ENCODE assay signal across 26 cellular contexts in genomic region chr22:20779014-20779812, GRCh38. TPM values are rescaled to one million over a fixed set of nuclear protein-coding genes. Genes with fewer than 3 reads are reported as not detected.
DNase-seq lines count a peak whose midpoint lies in the region; TF ChIP-seq lines count a peak whose summit lies in the region.
"Had no signal": no experiment of that assay in that cellular context is flagged by ENCODE, and none has a peak within 500 bp of the region (broad histone marks: within the 10 kb centered on the region; RNA-seq: fewer than 3 reads in every experiment).

No MANE protein-coding gene starts in this region.

- H3K27ac ChIP-seq in BLaER1 treated with 17β-estradiol and CSF1 and Interleukin-3, amounts not matched to agents 10 nM and 100 nM = 0 out of 22 replicates have a peak overlapping the region, but pooled peaks of 1 of the 11 experiments have one; percentile 75
- H3K27ac ChIP-seq in HEK293 (ENCODE audit: extremely low read depth, low read depth, low read length) (no peak overlapping the region), caudate nucleus (ENCODE audit: low read depth, low read length) (peak overlapping the region; percentile 71), osteoblast (ENCODE audit: low read depth, low read length) (no peak overlapping the region)
- H3K27ac ChIP-seq: ovary had no signal

- no peaks in the 10 kb centered on the region for H3K27me3 ChIP-seq in BLaER1 treated with 17β-estradiol and CSF1 and Interleukin-3, amounts not matched to agents 10 nM and 100 nM
- H3K27me3 ChIP-seq in osteoblast (ENCODE audit: insufficient read depth, low read length) = no peaks in the 10 kb centered on the region
- H3K27me3 ChIP-seq: gastroesophageal sphincter, ovary, transverse colon had no signal

- H3K4me1 ChIP-seq in BLaER1 treated with 17β-estradiol and CSF1 and Interleukin-3, amounts not matched to agents 10 nM and 100 nM = peaks cover 54 to 76% (median 68%) of the 10 kb centered on the region in 10 experiments
- H3K4me1 ChIP-seq in HEK293 (ENCODE audit: control insufficient read depth, insufficient read depth, low read length) (no peaks in the 10 kb centered on the region), osteoblast (ENCODE audit: insufficient read depth, low read length) (peaks cover 53% of the 10 kb centered on the region)
- H3K4me1 ChIP-seq: gastroesophageal sphincter had no signal

- peaks cover 16 to 75% (median 41%) of the 10 kb centered on the region in 11 experiments; a peak in 20 of 22 replicates for H3K36me3 ChIP-seq in BLaER1 treated with 17β-estradiol and CSF1 and Interleukin-3, amounts not matched to agents 10 nM and 100 nM
- H3K36me3 ChIP-seq in HEK293 (ENCODE audit: control insufficient read depth in 2 of 2, insufficient read depth in 1 of 2, low read length in 2 of 2) (peaks cover 0 to 33% of the 10 kb centered on the region in 2 experiments; a peak in 1 of 3 replicates), osteoblast (ENCODE audit: insufficient read depth, low read length) (peaks cover 8% of the 10 kb centered on the region)
- H3K36me3 ChIP-seq: ovary had no signal

- H3K79me2 ChIP-seq in osteoblast (ENCODE audit: insufficient read depth, low read length) = no peaks in the 10 kb centered on the region

- H3K4me3 ChIP-seq in BLaER1 treated with 17β-estradiol and CSF1 and Interleukin-3, amounts not matched to agents 10 nM and 100 nM = no peak overlapping the region
- H3K4me3 ChIP-seq in HEK293 (ENCODE audit: low read depth, low read length) (no peak overlapping the region), osteoblast (ENCODE audit: insufficient read depth, low read length) (no peak overlapping the region)
- H3K4me3 ChIP-seq: gastroesophageal sphincter, ovary, transverse colon had no signal

- peak in 10 of 61 donors; percentile 6 to 50 (median 30) for DNase-seq in caudate nucleus (lab: John Stamatoyannopoulos, UW)
- no peak for DNase-seq in osteoblast (ENCODE audit: insufficient read length, low spot score, missing footprints)
- DNase-seq in Kasumi-1 (lab: John Stamatoyannopoulos, UW) = no peak
- no peak for DNase-seq in COLO668 (lab: John Stamatoyannopoulos, UW; ENCODE audit: unreplicated experiment)
- DNase-seq in SIG-M5 (lab: John Stamatoyannopoulos, UW) = no peak
- no peak for DNase-seq in ecto neural progenitor cell (ENCODE audit: low spot score)
- DNase-seq: activated CD4-positive, alpha-beta T cell treated with anti-CD3 and anti-CD28 coated beads, Interleukin-2, amount 50 U/mL, for 1 hour; activated naive CD4-positive, alpha-beta T cell; activated T-cell treated with anti-CD3 and anti-CD28 coated beads for 4 hours; AML-193; amygdala; effector CD4-positive, alpha-beta T cell; kidney glomerular epithelial cell; NCI-H1417; NCI-H2171; NCI-H69; ovary; Right ventricle myocardium superior; stimulated activated naive B cell treated with anti-CD40 and anti-IgM and Interleukin-4, amounts not matched to agents 10 μg/mL and 1 μg/mL and 100 μg/mL, for 72 hours; transverse colon had no signal

- no peak for TF ChIP-seq CTCF in HEK293 (tag by site-specific recombination; IDR thresholded peaks at IDR 0.05)
- no peak for TF ChIP-seq CTCF in osteoblast (IDR thresholded peaks at IDR 0.05; ENCODE audit: extremely low read depth, low read depth, low read length)

- H3K9me3 ChIP-seq in BLaER1 treated with 17β-estradiol and CSF1 and Interleukin-3, amounts not matched to agents 10 nM and 100 nM (replicated peaks in 1 of 11) = no peaks in the 10 kb centered on the region
- H3K9me3 ChIP-seq in HEK293 (ENCODE audit: control insufficient read depth, insufficient read depth, low read depth, low read length) (no peaks in the 10 kb centered on the region), osteoblast (ENCODE audit: low read depth, low read length) (no peaks in the 10 kb centered on the region)
- H3K9me3 ChIP-seq: gastroesophageal sphincter, ovary, transverse colon had no signal

- H3K4me2 ChIP-seq in BLaER1 treated with 17β-estradiol and CSF1 and Interleukin-3, amounts not matched to agents 10 nM and 100 nM = peak overlapping the region in 9 of 11 experiments; percentile 0 to 48 (median 18); a peak in 12 of 22 replicates
- peak overlapping the region; percentile 27 for H3K4me2 ChIP-seq in osteoblast (ENCODE audit: insufficient read depth, low read length)

- H3K9ac ChIP-seq in BLaER1 treated with 17β-estradiol and CSF1 and Interleukin-3, amounts not matched to agents 10 nM and 100 nM = 0 out of 22 replicates have a peak overlapping the region, but pooled peaks of 1 of the 11 experiments have one; percentile 10

- no peak overlapping the region for H2AFZ ChIP-seq in osteoblast (ENCODE audit: low read length)

- POLR2A ChIA-PET in HEK293 (lab: Yijun Ruan, JAX) = no interaction called here

- CTCF ChIA-PET in HEK293 (lab: Yijun Ruan, JAX) = interaction anchor here (0.7 to 2.4 kb wide), 5 partner anchors 9 to 202 kb away, joined by 4 to 9 read pairs (median 4); no protein-coding TSS in a partner anchor

- H4K20me1 ChIP-seq in BLaER1 treated with 17β-estradiol and CSF1 and Interleukin-3, amounts not matched to agents 10 nM and 100 nM = peaks cover 0 to 30% (median 12%) of the 10 kb centered on the region in 11 experiments; a peak in 17 of 22 replicates
- peaks cover 3% of the 10 kb centered on the region for H4K20me1 ChIP-seq in osteoblast (ENCODE audit: insufficient read depth, low read length)

TF ChIP-seq in HEK293, 187 proteins besides CTCF, POLR2A, EP300 and RAD21:
- TF ChIP-seq BCL11B (tag by site-specific recombination; IDR thresholded peaks at IDR 0.05; ENCODE audit: low read depth) (no peak), ZIC2 (tag by site-specific recombination; IDR thresholded peaks at IDR 0.05) (peak; percentile 16; the same call in 1 of the 2 replicates)

RNA-seq across cellular contexts. Expression of gene SERPIND1, which starts 5.3 kb away (rescaled TPM):
- total RNA-seq in osteoblast = not detected in 2 replicates
- total RNA-seq: mammary epithelial cell, myocyte, OCI-LY7, transverse colon had no signal
